Comparison of ENCODE assay signal across 19 cellular contexts in genomic region chr5:59905217-59905616, GRCh38.
"Had no signal": no experiment of that assay in that cellular context is flagged by ENCODE, and none has a peak within 500 bp of the region (broad histone marks: within the 10 kb centered on the region; RNA-seq: fewer than 3 reads in every experiment).

No MANE protein-coding gene starts in this region.

- H3K27ac ChIP-seq: RWPE1 had no signal

- DNase-seq: IMR-90, Karpas-422, KG1, MM.1S, NCI-H1092 treated with DMSO at 0.1 percent for 48 hours, NCI-H1436, NCI-H187, NCI-H2029, NCI-H2081 treated with DMSO at 0.1 percent for 48 hours, NCI-H2171, NCI-H226, NCI-H524, NCI-H526 treated with DMSO at 0.1 percent for 48 hours, NCI-H774, SHP77, SW 1271, T-cell had no signal

- ATAC-seq: HepG2, T-cell had no signal
